In genomic region chr16:31489616-31490584, GRCh38 we compare ENCODE assay signal across 17 cellular contexts. TPM values are rescaled to one million over a fixed set of nuclear protein-coding genes. Genes with fewer than 3 reads are reported as not detected.
A peak's percentile ranks its signal among the peaks of the same experiment; 100 is the strongest.
DNase-seq lines count a peak whose midpoint lies in the region; ATAC-seq, FAIRE-seq and TF ChIP-seq lines count a peak whose summit lies in the region.
"Had no signal": no experiment of that assay in that cellular context is flagged by ENCODE, and none has a peak within 500 bp of the region (broad histone marks: within the 10 kb centered on the region; RNA-seq: fewer than 3 reads in every experiment).

No MANE protein-coding gene starts in this region.

- peak overlapping the region; percentile 58 to 70 (median 66) for H3K4me3 Mint-ChIP-seq in CD4-positive, CD25-positive, alpha-beta regulatory T cell
- H3K4me3 Mint-ChIP-seq in CD8-positive, alpha-beta memory T cell = peak overlapping the region in 6 of 7 donors; percentile 43 to 75 (median 66)
- H3K4me3 Mint-ChIP-seq in naive thymus-derived CD8-positive, alpha-beta T cell = peak overlapping the region in 9 of 10 donors; percentile 2 to 83 (median 52)
- H3K4me3 Mint-ChIP-seq in HFFc6 = no peak overlapping the region
- H3K4me3 Mint-ChIP-seq: activated T-cell treated with anti-CD3 and anti-CD28 coated beads, Interleukin-2, amount 50 U/mL, for 24 hours had no signal

- no peaks in the 10 kb centered on the region for H3K9me3 Mint-ChIP-seq in CD4-positive, CD25-positive, alpha-beta regulatory T cell
- no peaks in the 10 kb centered on the region for H3K9me3 Mint-ChIP-seq in CD8-positive, alpha-beta memory T cell
- no peaks in the 10 kb centered on the region for H3K9me3 Mint-ChIP-seq in naive thymus-derived CD8-positive, alpha-beta T cell
- no peaks in the 10 kb centered on the region for H3K9me3 Mint-ChIP-seq in HFFc6
- H3K9me3 Mint-ChIP-seq: activated T-cell treated with anti-CD3 and anti-CD28 coated beads, Interleukin-2, amount 50 U/mL, for 24 hours had no signal

- no peaks in the 10 kb centered on the region for H4K20me1 ChIP-seq in GM12878 (ENCODE audit: control insufficient read depth, insufficient read depth)

- no peak for TF ChIP-seq EP300 in GM12878 (IDR thresholded peaks at IDR 0.05; ENCODE audit: borderline replicate concordance in 1 of 2, control insufficient read depth in 1 of 2, low read depth in 2 of 2, low read length in 2 of 2)

- no peak for TF ChIP-seq CTCF in GM12878 (IDR thresholded peaks at IDR 0.05 in 2 of 3, conservative IDR thresholded peaks at IDR 0.05 in 1 of 3; ENCODE audit: control insufficient read depth in 2 of 3, extremely low read depth in 1 of 3, insufficient read depth in 1 of 3, low read depth in 3 of 3, low read length in 3 of 3)
- TF ChIP-seq CTCF in HFFc6 (IDR thresholded peaks at IDR 0.05) = no peak

- RAD21 ChIA-PET in GM12878 (lab: Charles Lee; ENCODE audit: unreplicated experiment) = no interaction called here

- intact Hi-C loops in GM12878 (cut with micrococcal nuclease; ENCODE audit: unreplicated experiment) = no loop called here

- H3K79me2 ChIP-seq in GM12878 (ENCODE audit: control insufficient read depth, insufficient read depth, low read length) = no peaks in the 10 kb centered on the region

- H3K27me3 ChIP-seq in CD4-positive, CD25-positive, alpha-beta regulatory T cell (ENCODE audit: control insufficient read depth, insufficient read depth, low read length) = no peaks in the 10 kb centered on the region
- no peaks in the 10 kb centered on the region for H3K27me3 ChIP-seq in CD8-positive, alpha-beta memory T cell (ENCODE audit: insufficient read depth, low read length, poor library complexity, severe bottlenecking)
- no peaks in the 10 kb centered on the region for H3K27me3 ChIP-seq in GM12878 (replicated peaks in 1 of 2; ENCODE audit: control insufficient read depth in 2 of 2, insufficient read depth in 2 of 2, low read length in 1 of 2)
- H3K27me3 ChIP-seq: adrenal gland had no signal

- ATAC-seq in CD4-positive, CD25-positive, alpha-beta regulatory T cell (ENCODE audit: low read depth in 2 of 2) = no peak
- ATAC-seq in GM12878 (no peak), GM18907 (IDR thresholded peaks at IDR 0.05; ENCODE audit: unreplicated experiment) (no peak), GM18909 (IDR thresholded peaks at IDR 0.05; ENCODE audit: poor library complexity, unreplicated experiment) (no peak)
- ATAC-seq in naive thymus-derived CD8-positive, alpha-beta T cell = no peak
- ATAC-seq: lower lobe of right lung, SK-N-SH treated with all-trans-retinoic acid at 6 μM for 48 hours had no signal

- no peak overlapping the region for H3K4me2 ChIP-seq in GM12878 (ENCODE audit: control insufficient read depth, insufficient read depth)

- 84% methylated on average over 22 of the region's 22 CpGs for WGBS in GM12878 (ENCODE audit: insufficient coverage, insufficient replicate concordance, low lambda C conversion rate, missing lambda C conversion rate)

- DNase-seq in CD4-positive, CD25-positive, alpha-beta regulatory T cell = no peak
- no peak for DNase-seq in CD8-positive, alpha-beta memory T cell
- no peak for DNase-seq in GM12878 (ENCODE audit: low read depth, low spot score)
- DNase-seq in naive thymus-derived CD8-positive, alpha-beta T cell = no peak
- DNase-seq in HFFc6 = no peak
- DNase-seq: activated T-cell treated with anti-CD3 and anti-CD28 coated beads, Interleukin-2, amount 50 U/mL, for 24 hours; adrenal gland; central memory CD4-positive, alpha-beta T cell; effector CD4-positive, alpha-beta T cell; head of caudate nucleus; lower lobe of right lung; NCI-H82; spleen had no signal

- peaks cover 12% of the 10 kb centered on the region for H3K4me1 ChIP-seq in CD4-positive, CD25-positive, alpha-beta regulatory T cell (ENCODE audit: control insufficient read depth, insufficient read depth, low read length, poor library complexity, severe bottlenecking)
- H3K4me1 ChIP-seq in CD8-positive, alpha-beta memory T cell (ENCODE audit: insufficient read depth, low read length) = peaks cover 14% of the 10 kb centered on the region
- 0 out of 2 replicates have a peak, but pooled peaks cover 3% of the 10 kb centered on the region for H3K4me1 ChIP-seq in GM12878 (ENCODE audit: control insufficient read depth, insufficient read depth, low read length)

- H3K27ac ChIP-seq in CD4-positive, CD25-positive, alpha-beta regulatory T cell (ENCODE audit: insufficient read depth, low read length, poor library complexity, severe bottlenecking) = no peak overlapping the region
- no peak overlapping the region for H3K27ac ChIP-seq in CD8-positive, alpha-beta memory T cell (ENCODE audit: low read depth, low read length)
- no peak overlapping the region for H3K27ac ChIP-seq in GM12878 (ENCODE audit: control insufficient read depth, insufficient read depth)
- H3K27ac ChIP-seq: adrenal gland, lower lobe of right lung, spleen had no signal

- TF ChIP-seq POLR2A in GM12878 (IDR thresholded peaks at IDR 0.05; ENCODE audit: low read depth, low read length) = peak; percentile 39; the same call in 1 of the 2 replicates

- H3K36me3 ChIP-seq in CD4-positive, CD25-positive, alpha-beta regulatory T cell (ENCODE audit: control insufficient read depth, insufficient read depth, low read length) = peaks cover 11% of the 10 kb centered on the region
- peaks cover 9% of the 10 kb centered on the region for H3K36me3 ChIP-seq in CD8-positive, alpha-beta memory T cell (ENCODE audit: insufficient read depth, low read length)
- no peaks in the 10 kb centered on the region; a peak in 4 of 4 replicates for H3K36me3 ChIP-seq in GM12878 (ENCODE audit: control insufficient read depth in 2 of 2, insufficient read depth in 2 of 2, low read length in 1 of 2)

- H3K4me3 ChIP-seq in CD4-positive, CD25-positive, alpha-beta regulatory T cell (ENCODE audit: low read depth, low read length) = no peak overlapping the region
- no peak overlapping the region for H3K4me3 ChIP-seq in CD8-positive, alpha-beta memory T cell (ENCODE audit: low read length)
- no peak overlapping the region for H3K4me3 ChIP-seq in GM12878
- H3K4me3 ChIP-seq: adrenal gland, lower lobe of right lung, spleen had no signal

- no peaks in the 10 kb centered on the region for H3K27me3 Mint-ChIP-seq in CD4-positive, CD25-positive, alpha-beta regulatory T cell
- H3K27me3 Mint-ChIP-seq in CD8-positive, alpha-beta memory T cell = no peaks in the 10 kb centered on the region
- H3K27me3 Mint-ChIP-seq in naive thymus-derived CD8-positive, alpha-beta T cell = no peaks in the 10 kb centered on the region
- peaks cover 21% of the 10 kb centered on the region for H3K27me3 Mint-ChIP-seq in HFFc6 (ENCODE audit: insufficient read depth)
- H3K27me3 Mint-ChIP-seq: activated T-cell treated with anti-CD3 and anti-CD28 coated beads, Interleukin-2, amount 50 U/mL, for 24 hours had no signal

- peaks cover 0 to 18% (median 9%) of the 10 kb centered on the region in 4 donors for H3K4me1 Mint-ChIP-seq in CD4-positive, CD25-positive, alpha-beta regulatory T cell
- peaks cover 4 to 17% (median 13%) of the 10 kb centered on the region in 3 donors for H3K4me1 Mint-ChIP-seq in CD8-positive, alpha-beta memory T cell
- H3K4me1 Mint-ChIP-seq in naive thymus-derived CD8-positive, alpha-beta T cell = peaks cover 5 to 24% (median 18%) of the 10 kb centered on the region in 4 donors
- H3K4me1 Mint-ChIP-seq in HFFc6 (ENCODE audit: low read depth) = no peaks in the 10 kb centered on the region; the same call in 1 of the 2 replicates

- CTCF ChIA-PET in CD8-positive, alpha-beta memory T cell (lab: Charles Lee) = no interaction called here
- CTCF ChIA-PET in GM12878 (lab: Yijun Ruan, JAX) = interaction anchor here (1.4 kb wide), 1 partner anchor 29 kb away, joined by 4 read pairs; no protein-coding TSS in a partner anchor

- in situ Hi-C loops in GM12878 (cut with MboI) = no loop called here

- H3K27ac Mint-ChIP-seq in CD4-positive, CD25-positive, alpha-beta regulatory T cell = peak overlapping the region in 2 of 3 donors; percentile 52 to 93
- peak overlapping the region in 7 of 8 donors; percentile 10 to 91 (median 81) for H3K27ac Mint-ChIP-seq in CD8-positive, alpha-beta memory T cell
- peak overlapping the region; percentile 24 to 87 (median 61) for H3K27ac Mint-ChIP-seq in naive thymus-derived CD8-positive, alpha-beta T cell
- no peak overlapping the region for H3K27ac Mint-ChIP-seq in HFFc6
- H3K27ac Mint-ChIP-seq: activated T-cell treated with anti-CD3 and anti-CD28 coated beads, Interleukin-2, amount 50 U/mL, for 24 hours had no signal

- no peak for FAIRE-seq in GM12878 (lab: Jason Lieb, UNC)

- H3K9ac ChIP-seq in GM12878 (ENCODE audit: control insufficient read depth, insufficient read depth, low read length) = no peak overlapping the region

- SMC1A ChIA-PET in GM12878 (lab: Charles Lee; ENCODE audit: uncharacterized antibody, unreplicated experiment) = no interaction called here

- no peak overlapping the region for H2AFZ ChIP-seq in GM12878 (ENCODE audit: control insufficient read depth, low read depth, low read length)

- no peaks in the 10 kb centered on the region for H3K9me3 ChIP-seq in CD4-positive, CD25-positive, alpha-beta regulatory T cell (ENCODE audit: control insufficient read depth in 2 of 2, low read length in 2 of 2)
- H3K9me3 ChIP-seq in CD8-positive, alpha-beta memory T cell (ENCODE audit: low read length) = no peaks in the 10 kb centered on the region
- H3K9me3 ChIP-seq in GM12878 (replicated peaks; ENCODE audit: control insufficient read depth, insufficient read depth, low read length) = no peaks in the 10 kb centered on the region
- H3K9me3 ChIP-seq: adrenal gland, lower lobe of right lung, spleen had no signal

- POLR2A ChIA-PET in CD8-positive, alpha-beta memory T cell (lab: Charles Lee) = interaction anchor here (2.5 kb wide), 1 partner anchor 31 kb away, joined by 9 read pairs; the partner anchor contains the start of gene ARMC5
- POLR2A ChIA-PET in GM12878 (lab: Charles Lee) = no interaction called here
- POLR2A ChIA-PET in naive thymus-derived CD8-positive, alpha-beta T cell (lab: Charles Lee) = interaction anchor here (1.6 to 6.1 kb wide), 5 partner anchors 8 to 31 kb away, joined by 4 to 67 read pairs (median 10); partner anchors contain the start of genes ARMC5 and RUSF1

- H3K36me3 Mint-ChIP-seq in CD4-positive, CD25-positive, alpha-beta regulatory T cell = peaks cover 14% of the 10 kb centered on the region
- peaks cover 0 to 35% (median 5%) of the 10 kb centered on the region in 3 donors for H3K36me3 Mint-ChIP-seq in CD8-positive, alpha-beta memory T cell
- H3K36me3 Mint-ChIP-seq in naive thymus-derived CD8-positive, alpha-beta T cell = peaks cover 0 to 26% (median 10%) of the 10 kb centered on the region in 3 donors
- peaks cover 5% of the 10 kb centered on the region for H3K36me3 Mint-ChIP-seq in HFFc6 (ENCODE audit: low read depth)

- TSS peak; percentile 36 for BruUV-seq in GM12878 (replicated peaks; lab: Mats Ljungman, UMichigan)

- TF ChIP-seq RAD21 in GM12878 (IDR thresholded peaks at IDR 0.05; ENCODE audit: insufficient read depth, low read depth, low read length) = no peak

RNA-seq across cellular contexts. Expression of gene SLC5A2, which starts 7.0 kb away (rescaled TPM):
- total RNA-seq in CD4-positive, CD25-positive, alpha-beta regulatory T cell = 3.8 TPM
- 1 to 10 TPM in 3 of 4 donors, under 1 TPM in 1; 0.76 to 2.2 (median 1.4) TPM for polyA plus RNA-seq in CD4-positive, CD25-positive, alpha-beta regulatory T cell
- total RNA-seq in CD8-positive, alpha-beta memory T cell = under 1 TPM in 1 of 2 experiments, not detected in 1; 0.24 TPM
- 2.0 TPM for polyA plus RNA-seq in CD8-positive, alpha-beta memory T cell
- not detected in 2 replicates for total RNA-seq in GM12878 (2013; cell fraction: nucleolus; rRNA removed)
- total RNA-seq in GM12878 (2014; rRNA removed) (not detected in 2 replicates), GM12878 (2014; rRNA removed; fragmentation: Illumina TruSeq; extraction: Trizol) (not detected in 2 replicates), GM12878 (2021) (not detected in 2 replicates)
- 18.5 TPM for polyA plus RNA-seq in GM12878 (2011; ENCODE audit: low read depth)
- polyA plus RNA-seq in GM12878 (2011; rRNA removed) (not detected in 2 replicates), GM12878 (2014; fragmentation: Illumina TruSeq; extraction: Trizol) (not detected in 2 replicates), GM12878 (2014; fragmentation: Nextera tagmentation; extraction: Ambion mirVana) (1 to 10 TPM; 3.6 to 4.3 TPM), GM12878 (2014; rRNA removed) (not detected in 2 replicates), GM12878 (2016; fragmentation: Nextera tagmentation; extraction: Ambion mirVana) (1 to 10 TPM; 4.6 to 4.8 TPM)
- not detected in 2 replicates for polyA plus RNA-seq in GM12878 (2011; cell fraction: cytosol; rRNA removed)
- polyA plus RNA-seq in GM12878 (2011; cell fraction: nucleus; rRNA removed) = not detected in 2 replicates
- 0.11 and 0.24 TPM in 2 replicates for polyA plus RNA-seq in GM12878 (2012)
- polyA minus RNA-seq in GM12878 (2011; rRNA and poly(A)+ RNA removed) = not detected in 2 replicates
- not detected in 2 replicates for polyA minus RNA-seq in GM12878 (2011; cell fraction: cytosol; rRNA and poly(A)+ RNA removed)
- polyA minus RNA-seq in GM12878 (2011; cell fraction: nucleus; rRNA and poly(A)+ RNA removed) = not detected in 2 replicates
- 1 to 10 TPM; 3.5 to 4.7 TPM for total RNA-seq in naive thymus-derived CD8-positive, alpha-beta T cell
- polyA plus RNA-seq in naive thymus-derived CD8-positive, alpha-beta T cell = 1 to 10 TPM; 2.3 to 2.5 (median 2.5) TPM
- under 1 TPM in 2 of 6 experiments, not detected in 4; 0.19 to 0.21 TPM for total RNA-seq in HFFc6 (2021; fragmentation: NEBNext Ultra II Directional; extraction: Animal tissue kit (Norgen Biotek cat#: 25700))
- polyA plus RNA-seq: BJ had no signal

RNA-seq across cellular contexts. Expression of gene TGFB1I1, which starts 17.9 kb away (rescaled TPM):
- 1.6 TPM for total RNA-seq in CD4-positive, CD25-positive, alpha-beta regulatory T cell
- 1 to 10 TPM in 2 of 4 donors, under 1 TPM in 2; 0.33 to 5.0 (median 1.5) TPM for polyA plus RNA-seq in CD4-positive, CD25-positive, alpha-beta regulatory T cell
- 1 to 10 TPM in 1 of 2 experiments, under 1 TPM in 1; 0.59 to 1.1 TPM for total RNA-seq in CD8-positive, alpha-beta memory T cell
- not detected for polyA plus RNA-seq in CD8-positive, alpha-beta memory T cell
- total RNA-seq in GM12878 (2013; cell fraction: nucleolus; rRNA removed) = 0.23 TPM in 1 of 2 replicates, not detected in the other
- total RNA-seq in GM12878 (2014; rRNA removed) = 0.05 and 0.45 TPM in 2 replicates
- total RNA-seq in GM12878 (2014; rRNA removed; fragmentation: Illumina TruSeq; extraction: Trizol) = 0.05 and 0.13 TPM in 2 replicates
- total RNA-seq in GM12878 (2021) = 0.24 and 0.49 TPM in 2 replicates
- polyA plus RNA-seq in GM12878 (2011; ENCODE audit: low read depth) = 0.41 TPM
- polyA plus RNA-seq in GM12878 (2011; rRNA removed) = 0.19 and 0.41 TPM in 2 replicates
- polyA plus RNA-seq in GM12878 (2011; cell fraction: cytosol; rRNA removed) = 0.12 and 0.31 TPM in 2 replicates
- 0.50 and 0.81 TPM in 2 replicates for polyA plus RNA-seq in GM12878 (2011; cell fraction: nucleus; rRNA removed)
- polyA plus RNA-seq in GM12878 (2012) = 1.4 and 1.8 TPM in 2 replicates
- polyA plus RNA-seq in GM12878 (2014; fragmentation: Illumina TruSeq; extraction: Trizol) = 0.06 and 0.26 TPM in 2 replicates
- not detected for polyA plus RNA-seq in GM12878 (2014; fragmentation: Nextera tagmentation; extraction: Ambion mirVana)
- polyA plus RNA-seq in GM12878 (2014; rRNA removed) = 0.06 and 2.3 TPM in 2 replicates
- under 1 TPM; 0.38 to 0.42 TPM for polyA plus RNA-seq in GM12878 (2016; fragmentation: Nextera tagmentation; extraction: Ambion mirVana)
- 0.51 and 1.1 TPM in 2 replicates for polyA minus RNA-seq in GM12878 (2011; rRNA and poly(A)+ RNA removed)
- 0.80 TPM in 1 of 2 replicates, not detected in the other for polyA minus RNA-seq in GM12878 (2011; cell fraction: cytosol; rRNA and poly(A)+ RNA removed)
- polyA minus RNA-seq in GM12878 (2011; cell fraction: nucleus; rRNA and poly(A)+ RNA removed) = 0.73 and 0.96 TPM in 2 replicates
- under 1 TPM; 0.58 to 0.68 TPM for total RNA-seq in naive thymus-derived CD8-positive, alpha-beta T cell
- polyA plus RNA-seq in naive thymus-derived CD8-positive, alpha-beta T cell = under 1 TPM; 0.08 to 0.22 (median 0.20) TPM
- 100 to 1,000 TPM; 163 to 209 (median 191) TPM for total RNA-seq in HFFc6 (2021; fragmentation: NEBNext Ultra II Directional; extraction: Animal tissue kit (Norgen Biotek cat#: 25700))

RNA-seq across cellular contexts. Expression of gene RUSF1, which starts 18.3 kb away (rescaled TPM):
- total RNA-seq in CD4-positive, CD25-positive, alpha-beta regulatory T cell = 44.7 TPM
- polyA plus RNA-seq in CD4-positive, CD25-positive, alpha-beta regulatory T cell = 10 to 100 TPM; 17.9 to 21.9 (median 21.4) TPM
- total RNA-seq in CD8-positive, alpha-beta memory T cell = 10 to 100 TPM; 44.4 to 46.1 TPM
- polyA plus RNA-seq in CD8-positive, alpha-beta memory T cell = 22.2 TPM
- total RNA-seq in GM12878 (2013; cell fraction: nucleolus; rRNA removed) = 101 and 113 TPM in 2 replicates
- total RNA-seq in GM12878 (2014; rRNA removed) (28.3 and 32.0 TPM in 2 replicates), GM12878 (2014; rRNA removed; fragmentation: Illumina TruSeq; extraction: Trizol) (20.3 and 21.3 TPM in 2 replicates), GM12878 (2021) (43.6 and 46.3 TPM in 2 replicates)
- 25.4 TPM for polyA plus RNA-seq in GM12878 (2011; ENCODE audit: low read depth)
- polyA plus RNA-seq in GM12878 (2011; rRNA removed) (17.3 and 25.3 TPM in 2 replicates), GM12878 (2014; fragmentation: Illumina TruSeq; extraction: Trizol) (8.6 and 30.2 TPM in 2 replicates), GM12878 (2014; fragmentation: Nextera tagmentation; extraction: Ambion mirVana) (under 1 TPM; 0.20 to 0.26 TPM), GM12878 (2014; rRNA removed) (43.0 and 48.5 TPM in 2 replicates), GM12878 (2016; fragmentation: Nextera tagmentation; extraction: Ambion mirVana) (10 to 100 TPM; 29.1 to 32.8 TPM)
- polyA plus RNA-seq in GM12878 (2011; cell fraction: cytosol; rRNA removed) = 30.2 and 35.7 TPM in 2 replicates
- 153 and 165 TPM in 2 replicates for polyA plus RNA-seq in GM12878 (2011; cell fraction: nucleus; rRNA removed)
- polyA plus RNA-seq in GM12878 (2012) = 45.4 and 48.7 TPM in 2 replicates
- polyA minus RNA-seq in GM12878 (2011; rRNA and poly(A)+ RNA removed) = 17.1 and 29.1 TPM in 2 replicates
- polyA minus RNA-seq in GM12878 (2011; cell fraction: cytosol; rRNA and poly(A)+ RNA removed) = 7.4 and 11.1 TPM in 2 replicates
- polyA minus RNA-seq in GM12878 (2011; cell fraction: nucleus; rRNA and poly(A)+ RNA removed) = 18.6 and 23.6 TPM in 2 replicates
- 100 to 1,000 TPM; 108 to 110 TPM for total RNA-seq in naive thymus-derived CD8-positive, alpha-beta T cell
- 10 to 100 TPM; 15.3 to 28.6 (median 22.3) TPM for polyA plus RNA-seq in naive thymus-derived CD8-positive, alpha-beta T cell
- 10 to 100 TPM; 55.9 to 77.7 (median 63.6) TPM for total RNA-seq in HFFc6 (2021; fragmentation: NEBNext Ultra II Directional; extraction: Animal tissue kit (Norgen Biotek cat#: 25700))

RNA-seq across cellular contexts. Expression of gene ARMC5, which starts 30.6 kb away (rescaled TPM):
- 11.4 TPM for total RNA-seq in CD4-positive, CD25-positive, alpha-beta regulatory T cell
- polyA plus RNA-seq in CD4-positive, CD25-positive, alpha-beta regulatory T cell = 1 to 10 TPM; 4.0 to 5.9 (median 5.6) TPM
- 10 to 100 TPM; 14.3 to 15.9 TPM for total RNA-seq in CD8-positive, alpha-beta memory T cell
- 9.8 TPM for polyA plus RNA-seq in CD8-positive, alpha-beta memory T cell
- 13.7 and 13.8 TPM in 2 replicates for total RNA-seq in GM12878 (2013; cell fraction: nucleolus; rRNA removed)
- 6.6 and 7.6 TPM in 2 replicates for total RNA-seq in GM12878 (2014; rRNA removed)
- 2.3 and 2.8 TPM in 2 replicates for total RNA-seq in GM12878 (2014; rRNA removed; fragmentation: Illumina TruSeq; extraction: Trizol)
- total RNA-seq in GM12878 (2021) = 11.5 and 13.2 TPM in 2 replicates
- 2.3 TPM for polyA plus RNA-seq in GM12878 (2011; ENCODE audit: low read depth)
- polyA plus RNA-seq in GM12878 (2011; rRNA removed) = 3.2 and 3.6 TPM in 2 replicates
- 7.3 and 10.6 TPM in 2 replicates for polyA plus RNA-seq in GM12878 (2011; cell fraction: cytosol; rRNA removed)
- polyA plus RNA-seq in GM12878 (2011; cell fraction: nucleus; rRNA removed) = 54.0 and 79.7 TPM in 2 replicates
- 6.7 and 11.5 TPM in 2 replicates for polyA plus RNA-seq in GM12878 (2012)
- polyA plus RNA-seq in GM12878 (2014; fragmentation: Illumina TruSeq; extraction: Trizol) = 0.89 and 1.5 TPM in 2 replicates
- polyA plus RNA-seq in GM12878 (2014; fragmentation: Nextera tagmentation; extraction: Ambion mirVana) = under 1 TPM; 0.06 to 0.51 TPM
- polyA plus RNA-seq in GM12878 (2014; rRNA removed) = 7.7 and 9.3 TPM in 2 replicates
- 10 to 100 TPM in 1 of 2 experiments, 1 to 10 TPM in 1; 9.8 to 12.0 TPM for polyA plus RNA-seq in GM12878 (2016; fragmentation: Nextera tagmentation; extraction: Ambion mirVana)
- polyA minus RNA-seq in GM12878 (2011; rRNA and poly(A)+ RNA removed) = 4.7 and 8.0 TPM in 2 replicates
- polyA minus RNA-seq in GM12878 (2011; cell fraction: cytosol; rRNA and poly(A)+ RNA removed) = 6.7 and 8.6 TPM in 2 replicates
- 9.9 and 16.3 TPM in 2 replicates for polyA minus RNA-seq in GM12878 (2011; cell fraction: nucleus; rRNA and poly(A)+ RNA removed)
- total RNA-seq in naive thymus-derived CD8-positive, alpha-beta T cell = 10 to 100 TPM; 11.1 to 12.0 TPM
- 1 to 10 TPM; 6.2 to 9.8 (median 8.0) TPM for polyA plus RNA-seq in naive thymus-derived CD8-positive, alpha-beta T cell
- 10 to 100 TPM in 2 of 6 experiments, 1 to 10 TPM in 4; 7.6 to 11.8 (median 9.3) TPM for total RNA-seq in HFFc6 (2021; fragmentation: NEBNext Ultra II Directional; extraction: Animal tissue kit (Norgen Biotek cat#: 25700))

RNA-seq across cellular contexts. Expression of gene AHSP, which starts 37.8 kb away (rescaled TPM):
- not detected for total RNA-seq in CD4-positive, CD25-positive, alpha-beta regulatory T cell
- polyA plus RNA-seq in CD4-positive, CD25-positive, alpha-beta regulatory T cell = not detected
- not detected for total RNA-seq in CD8-positive, alpha-beta memory T cell
- not detected for polyA plus RNA-seq in CD8-positive, alpha-beta memory T cell
- not detected in 2 replicates for total RNA-seq in GM12878 (2013; cell fraction: nucleolus; rRNA removed)
- total RNA-seq in GM12878 (2014; rRNA removed) (not detected in 2 replicates), GM12878 (2014; rRNA removed; fragmentation: Illumina TruSeq; extraction: Trizol) (not detected in 2 replicates), GM12878 (2021) (not detected in 2 replicates)
- polyA plus RNA-seq in GM12878 (2011; ENCODE audit: low read depth) = not detected
- polyA plus RNA-seq in GM12878 (2011; rRNA removed) (not detected in 2 replicates), GM12878 (2014; fragmentation: Illumina TruSeq; extraction: Trizol) (not detected in 2 replicates), GM12878 (2014; fragmentation: Nextera tagmentation; extraction: Ambion mirVana) (not detected), GM12878 (2014; rRNA removed) (not detected in 2 replicates), GM12878 (2016; fragmentation: Nextera tagmentation; extraction: Ambion mirVana) (not detected)
- polyA plus RNA-seq in GM12878 (2011; cell fraction: cytosol; rRNA removed) = not detected in 2 replicates
- not detected in 2 replicates for polyA plus RNA-seq in GM12878 (2011; cell fraction: nucleus; rRNA removed)
- polyA plus RNA-seq in GM12878 (2012) = not detected in 2 replicates
- not detected in 2 replicates for polyA minus RNA-seq in GM12878 (2011; rRNA and poly(A)+ RNA removed)
- polyA minus RNA-seq in GM12878 (2011; cell fraction: cytosol; rRNA and poly(A)+ RNA removed) = not detected in 2 replicates
- polyA minus RNA-seq in GM12878 (2011; cell fraction: nucleus; rRNA and poly(A)+ RNA removed) = not detected in 2 replicates
- not detected for total RNA-seq in naive thymus-derived CD8-positive, alpha-beta T cell
- not detected for polyA plus RNA-seq in naive thymus-derived CD8-positive, alpha-beta T cell
- not detected for total RNA-seq in HFFc6 (2021; fragmentation: NEBNext Ultra II Directional; extraction: Animal tissue kit (Norgen Biotek cat#: 25700))
- total RNA-seq: adrenal gland, lower lobe of right lung had no signal
- polyA plus RNA-seq: adrenal gland, BJ had no signal

Comparison
In these comparisons a context has a peak if more than half of its experiments do, and no peak if none do; other contexts are left out.
1. RNA of gene TGFB1I1, which starts 17.9 kb away (total RNA-seq): 163 to 209 TPM in HFFc6; 1.6 TPM in CD4-positive, CD25-positive, alpha-beta regulatory T cell (single experiment), 0.59 to 1.1 TPM in CD8-positive, alpha-beta memory T cell, 0.58 to 0.68 TPM in naive thymus-derived CD8-positive, alpha-beta T cell and 0.05 to 0.49 TPM in GM12878; every median in the first group is over 10 times any median in the second.